In genomic region chr11:64358536-64358906, GRCh38 we compare ENCODE assay signal across 8 cellular contexts. TPM values are rescaled to one million over a fixed set of nuclear protein-coding genes. Genes with fewer than 3 reads are reported as not detected.
DNase-seq lines count a peak whose midpoint lies in the region; ATAC-seq, FAIRE-seq and TF ChIP-seq lines count a peak whose summit lies in the region.

No MANE protein-coding gene starts in this region.

- no peak overlapping the region for H3K27ac Mint-ChIP-seq in T-helper 2 cell treated with Interferon-gamma antibody and Interleukin-4, amounts not matched to agents 5 μg/mL and 100 μg/mL, for 36 hours

- no TSS peak for BruUV-seq in HepG2 (replicated peaks; lab: Mats Ljungman, UMichigan)

- no peak for TF ChIP-seq POLR2A in HepG2 (IDR thresholded peaks at IDR 0.05; ENCODE audit: insufficient read depth in 1 of 2, low read depth in 2 of 2, low read length in 2 of 2)

- no peak for TF ChIP-seq EP300 in HepG2 (IDR thresholded peaks at IDR 0.05; ENCODE audit: low read depth in 2 of 2, low read length in 2 of 2)
- no peak for TF ChIP-seq EP300 in HepG2 (CRISPR knock-in tag; IDR thresholded peaks at IDR 0.05; ENCODE audit: borderline replicate concordance)

- TF ChIP-seq CTCF in astrocyte of the spinal cord (IDR thresholded peaks at IDR 0.05; ENCODE audit: low read depth, low read length): no peak
- no peak for TF ChIP-seq CTCF in HepG2 (CRISPR knock-in tag; IDR thresholded peaks at IDR 0.05)
- TF ChIP-seq CTCF in thoracic aorta (IDR thresholded peaks at IDR 0.05): no peak
- TF ChIP-seq CTCF in D721Med (IDR thresholded peaks at IDR 0.05; ENCODE audit: insufficient read depth, missing control alignments): no peak

- ATAC-seq in HepG2 (peak; percentile 3), thoracic aorta (ENCODE audit: insufficient number of reproducible peaks, low FRiP score, low read depth) (no peak), GM21367 (IDR thresholded peaks at IDR 0.05; ENCODE audit: unreplicated experiment) (no peak), HG03521 (IDR thresholded peaks at IDR 0.05; ENCODE audit: unreplicated experiment) (no peak)

- H3K4me2 ChIP-seq in HepG2 (ENCODE audit: low read depth, low read length): peak overlapping the region; percentile 99

- H3K9me3 ChIP-seq in HepG2 (ENCODE audit: low read length) (no peaks in the 10 kb centered on the region), thoracic aorta (no peaks in the 10 kb centered on the region)

- peaks cover 29% of the 10 kb centered on the region for H3K4me1 Mint-ChIP-seq in T-helper 2 cell treated with Interferon-gamma antibody and Interleukin-4, amounts not matched to agents 5 μg/mL and 100 μg/mL, for 36 hours (ENCODE audit: low read depth)

- no peak for TF ChIP-seq RAD21 in HepG2 (CRISPR knock-in tag; IDR thresholded peaks at IDR 0.05)

- DNase-seq in T-helper 2 cell treated with Interferon-gamma antibody and Interleukin-4, amounts not matched to agents 5 μg/mL and 100 μg/mL, for 36 hours (ENCODE audit: low spot score): no peak
- DNase-seq in T-helper 2 cell: no peak
- DNase-seq in astrocyte of the spinal cord (ENCODE audit: low read depth, low spot score): no peak
- no peak for DNase-seq in HepG2 (ENCODE audit: low spot score)
- no peak for DNase-seq in thoracic aorta (ENCODE audit: low spot score)
- no peak for DNase-seq in D721Med (ENCODE audit: insufficient read length, low spot score)

- H3K79me2 ChIP-seq in HepG2 (ENCODE audit: insufficient read depth, low read length): no peaks in the 10 kb centered on the region

- intact Hi-C loops in HepG2 (cut with micrococcal nuclease; ENCODE audit: unreplicated experiment): loop anchor here (2.0 kb wide), 1 partner anchor 42 kb away; the partner anchor contains the start of gene TRMT112

- peak overlapping the region; percentile 93 for H3K9ac ChIP-seq in HepG2 (ENCODE audit: insufficient read depth, low read depth, low read length)

- H3K27me3 Mint-ChIP-seq in T-helper 2 cell treated with Interferon-gamma antibody and Interleukin-4, amounts not matched to agents 5 μg/mL and 100 μg/mL, for 36 hours (ENCODE audit: low read depth): no peaks in the 10 kb centered on the region

- peak overlapping the region; percentile 70 for H3K4me3 Mint-ChIP-seq in T-helper 2 cell treated with Interferon-gamma antibody and Interleukin-4, amounts not matched to agents 5 μg/mL and 100 μg/mL, for 36 hours

- H3K27ac ChIP-seq in HepG2 (ENCODE audit: extremely low read length, insufficient read depth, low read length) (peak overlapping the region; percentile 57), thoracic aorta (peak overlapping the region; percentile 84 to 86)

- 0% methylated on average over 2 of the region's 7 CpGs for WGBS in HepG2 (ENCODE audit: low lambda C conversion rate)

- no peaks in the 10 kb centered on the region for H3K9me3 Mint-ChIP-seq in T-helper 2 cell treated with Interferon-gamma antibody and Interleukin-4, amounts not matched to agents 5 μg/mL and 100 μg/mL, for 36 hours

- H3K36me3 Mint-ChIP-seq in T-helper 2 cell treated with Interferon-gamma antibody and Interleukin-4, amounts not matched to agents 5 μg/mL and 100 μg/mL, for 36 hours (ENCODE audit: low read depth): peaks cover 32% of the 10 kb centered on the region

- CTCF ChIA-PET in HepG2 (lab: Yijun Ruan, JAX; ENCODE audit: low intra/inter-chr PET ratio, low total read pairs): no interaction called here

- no peaks in the 10 kb centered on the region for H4K20me1 ChIP-seq in HepG2 (ENCODE audit: insufficient read depth, low read length)

- H3K36me3 ChIP-seq in HepG2 (replicated peaks in 1 of 2; ENCODE audit: control insufficient read depth in 1 of 2, insufficient read depth in 2 of 2, low read length in 2 of 2) (peaks cover 5 to 18% of the 10 kb centered on the region in 2 experiments; a peak in 4 of 5 replicates), thoracic aorta (peaks cover 25% of the 10 kb centered on the region)

- POLR2A ChIA-PET in HepG2 (lab: Yijun Ruan, JAX): interaction anchor here (1.1 to 6.5 kb wide), 3 partner anchors 41 to 87 kb away, joined by 3 to 61 read pairs (median 3); partner anchors contain the start of genes PRDX5 and TRMT112

- in situ Hi-C loops in astrocyte of the spinal cord (cut with HindIII; ENCODE audit: low sequenced_read_pairs): no loop called here
- in situ Hi-C loops in HepG2 (cut with HindIII; ENCODE audit: extremely low pct_ligation_motif_present, low pct_unique_long_range_greater_than_20kb): no loop called here

- peak overlapping the region; percentile 40 for H3K4me3 ChIP-seq in astrocyte of the spinal cord (ENCODE audit: low read depth, low read length)
- peak overlapping the region; percentile 80 to 96 (median 94) for H3K4me3 ChIP-seq in HepG2 (replicated peaks in 1 of 3; ENCODE audit: insufficient read depth in 1 of 3, low read depth in 2 of 3, low read length in 3 of 3)
- peak overlapping the region; percentile 98 for H3K4me3 ChIP-seq in thoracic aorta

- FAIRE-seq in HepG2 (lab: Jason Lieb, UNC) (no peak), D721Med (lab: Jason Lieb, UNC) (no peak)

- H3K27me3 ChIP-seq in HepG2 (ENCODE audit: control insufficient read depth in 1 of 2, insufficient read depth in 2 of 2, low read length in 2 of 2): peaks cover 0 to 5% of the 10 kb centered on the region in 2 experiments; a peak in 3 of 5 replicates
- no peaks in the 10 kb centered on the region for H3K27me3 ChIP-seq in thoracic aorta (replicated peaks; ENCODE audit: insufficient read depth)

- H3K4me1 ChIP-seq in HepG2 (ENCODE audit: insufficient read depth, low read length): peaks cover 53% of the 10 kb centered on the region
- H3K4me1 ChIP-seq in thoracic aorta (ENCODE audit: control insufficient read depth in 1 of 2, low read depth in 2 of 2): peaks cover 28 to 40% of the 10 kb centered on the region in 2 donors

- peak overlapping the region; percentile 30 for H2AFZ ChIP-seq in HepG2 (ENCODE audit: low read length)

RNA-seq across cellular contexts. Expression of gene RPS6KA4, which starts 0.4 kb away (rescaled TPM):
- total RNA-seq in HepG2 (2016; rRNA removed; fragmentation: Illumina TruSeq; extraction: Trizol) (8.9 and 14.2 TPM in 2 replicates), thoracic aorta (10 to 100 TPM; 42.5 to 50.0 TPM)
- total RNA-seq in HepG2 (2016; cell fraction: cytosol; rRNA removed; fragmentation: Illumina TruSeq; extraction: Trizol; ENCODE audit: low read depth): 3.2 and 3.4 TPM in 2 replicates
- 7.2 and 13.5 TPM in 2 replicates for total RNA-seq in HepG2 (2016; cell fraction: insoluble cytoplasmic fraction; rRNA removed; fragmentation: Illumina TruSeq; extraction: Trizol)
- 9.3 and 10.1 TPM in 2 replicates for total RNA-seq in HepG2 (2016; cell fraction: membrane; rRNA removed; fragmentation: Illumina TruSeq; extraction: Trizol)
- 9.5 and 11.5 TPM in 2 replicates for total RNA-seq in HepG2 (2016; cell fraction: nucleus; rRNA removed; fragmentation: Illumina TruSeq; extraction: Trizol)
- polyA plus RNA-seq in HepG2 (2011; rRNA removed): 8.9 and 12.2 TPM in 2 replicates
- polyA plus RNA-seq in HepG2 (2011; cell fraction: cytosol; rRNA removed): 7.1 and 9.1 TPM in 2 replicates
- 37.0 and 38.2 TPM in 2 replicates for polyA plus RNA-seq in HepG2 (2011; cell fraction: nucleus; rRNA removed)
- 5.8 and 12.8 TPM in 2 replicates for polyA plus RNA-seq in HepG2 (2012)
- 3.1 and 3.8 TPM in 2 replicates for polyA plus RNA-seq in HepG2 (2016; cell fraction: cytosol; fragmentation: Illumina TruSeq; extraction: Trizol; ENCODE audit: low read depth)
- polyA plus RNA-seq in HepG2 (2016; cell fraction: insoluble cytoplasmic fraction; fragmentation: Illumina TruSeq; extraction: Trizol; ENCODE audit: low read depth): 10.0 and 10.2 TPM in 2 replicates
- 6.7 and 8.9 TPM in 2 replicates for polyA plus RNA-seq in HepG2 (2016; cell fraction: membrane; fragmentation: Illumina TruSeq; extraction: Trizol; ENCODE audit: low read depth)
- 19.2 and 21.5 TPM in 2 replicates for polyA plus RNA-seq in HepG2 (2016; cell fraction: nucleus; fragmentation: Illumina TruSeq; extraction: Trizol; ENCODE audit: insufficient read depth, low read depth)
- polyA minus RNA-seq in HepG2 (2011; rRNA and poly(A)+ RNA removed; ENCODE audit: low replicate concordance): 25.7 and 70.4 TPM in 2 replicates
- 8.2 and 8.6 TPM in 2 replicates for polyA minus RNA-seq in HepG2 (2011; cell fraction: cytosol; rRNA and poly(A)+ RNA removed)
- 13.4 and 15.9 TPM in 2 replicates for polyA minus RNA-seq in HepG2 (2011; cell fraction: nucleus; rRNA and poly(A)+ RNA removed)

RNA-seq across cellular contexts. Expression of gene CCDC88B, which starts 18.5 kb away (rescaled TPM):
- total RNA-seq in HepG2 (2016; rRNA removed; fragmentation: Illumina TruSeq; extraction: Trizol) (4.8 and 5.2 TPM in 2 replicates), thoracic aorta (10 to 100 TPM; 10.3 to 19.0 TPM)
- total RNA-seq in HepG2 (2016; cell fraction: cytosol; rRNA removed; fragmentation: Illumina TruSeq; extraction: Trizol; ENCODE audit: low read depth): 0.79 and 2.6 TPM in 2 replicates
- total RNA-seq in HepG2 (2016; cell fraction: insoluble cytoplasmic fraction; rRNA removed; fragmentation: Illumina TruSeq; extraction: Trizol): 4.5 and 6.0 TPM in 2 replicates
- 2.3 and 3.5 TPM in 2 replicates for total RNA-seq in HepG2 (2016; cell fraction: membrane; rRNA removed; fragmentation: Illumina TruSeq; extraction: Trizol)
- 1.6 and 4.1 TPM in 2 replicates for total RNA-seq in HepG2 (2016; cell fraction: nucleus; rRNA removed; fragmentation: Illumina TruSeq; extraction: Trizol)
- polyA plus RNA-seq in HepG2 (2011; rRNA removed): 3.6 and 5.2 TPM in 2 replicates
- 3.3 and 7.3 TPM in 2 replicates for polyA plus RNA-seq in HepG2 (2011; cell fraction: cytosol; rRNA removed)
- polyA plus RNA-seq in HepG2 (2011; cell fraction: nucleus; rRNA removed): 5.2 and 5.4 TPM in 2 replicates
- 3.7 and 4.5 TPM in 2 replicates for polyA plus RNA-seq in HepG2 (2012)
- 2.2 and 3.7 TPM in 2 replicates for polyA plus RNA-seq in HepG2 (2016; cell fraction: cytosol; fragmentation: Illumina TruSeq; extraction: Trizol; ENCODE audit: low read depth)
- 5.2 and 6.7 TPM in 2 replicates for polyA plus RNA-seq in HepG2 (2016; cell fraction: insoluble cytoplasmic fraction; fragmentation: Illumina TruSeq; extraction: Trizol; ENCODE audit: low read depth)
- polyA plus RNA-seq in HepG2 (2016; cell fraction: membrane; fragmentation: Illumina TruSeq; extraction: Trizol; ENCODE audit: low read depth): 1.4 and 2.3 TPM in 2 replicates
- 3.9 and 4.5 TPM in 2 replicates for polyA plus RNA-seq in HepG2 (2016; cell fraction: nucleus; fragmentation: Illumina TruSeq; extraction: Trizol; ENCODE audit: insufficient read depth, low read depth)
- 2.7 and 7.5 TPM in 2 replicates for polyA minus RNA-seq in HepG2 (2011; rRNA and poly(A)+ RNA removed; ENCODE audit: low replicate concordance)
- polyA minus RNA-seq in HepG2 (2011; cell fraction: cytosol; rRNA and poly(A)+ RNA removed): 1.1 and 1.8 TPM in 2 replicates
- polyA minus RNA-seq in HepG2 (2011; cell fraction: nucleus; rRNA and poly(A)+ RNA removed): 1.5 and 3.2 TPM in 2 replicates

RNA-seq across cellular contexts. Expression of gene PRDX5, which starts 40.6 kb away (rescaled TPM):
- total RNA-seq in HepG2 (2016; rRNA removed; fragmentation: Illumina TruSeq; extraction: Trizol): 215 and 266 TPM in 2 replicates
- total RNA-seq in HepG2 (2016; cell fraction: cytosol; rRNA removed; fragmentation: Illumina TruSeq; extraction: Trizol; ENCODE audit: low read depth): 189 and 238 TPM in 2 replicates
- total RNA-seq in HepG2 (2016; cell fraction: insoluble cytoplasmic fraction; rRNA removed; fragmentation: Illumina TruSeq; extraction: Trizol): 225 and 290 TPM in 2 replicates
- 184 and 217 TPM in 2 replicates for total RNA-seq in HepG2 (2016; cell fraction: membrane; rRNA removed; fragmentation: Illumina TruSeq; extraction: Trizol)
- 61.4 and 65.1 TPM in 2 replicates for total RNA-seq in HepG2 (2016; cell fraction: nucleus; rRNA removed; fragmentation: Illumina TruSeq; extraction: Trizol)
- polyA plus RNA-seq in HepG2 (2011; rRNA removed): 288 and 311 TPM in 2 replicates
- 480 and 511 TPM in 2 replicates for polyA plus RNA-seq in HepG2 (2011; cell fraction: cytosol; rRNA removed)
- 86.1 and 95.5 TPM in 2 replicates for polyA plus RNA-seq in HepG2 (2011; cell fraction: nucleus; rRNA removed)
- polyA plus RNA-seq in HepG2 (2012): 188 and 213 TPM in 2 replicates
- polyA plus RNA-seq in HepG2 (2016; cell fraction: cytosol; fragmentation: Illumina TruSeq; extraction: Trizol; ENCODE audit: low read depth): 258 and 314 TPM in 2 replicates
- 351 and 378 TPM in 2 replicates for polyA plus RNA-seq in HepG2 (2016; cell fraction: insoluble cytoplasmic fraction; fragmentation: Illumina TruSeq; extraction: Trizol; ENCODE audit: low read depth)
- 187 and 232 TPM in 2 replicates for polyA plus RNA-seq in HepG2 (2016; cell fraction: membrane; fragmentation: Illumina TruSeq; extraction: Trizol; ENCODE audit: low read depth)
- polyA plus RNA-seq in HepG2 (2016; cell fraction: nucleus; fragmentation: Illumina TruSeq; extraction: Trizol; ENCODE audit: insufficient read depth, low read depth): 155 and 156 TPM in 2 replicates
- 66.0 and 255 TPM in 2 replicates for polyA minus RNA-seq in HepG2 (2011; rRNA and poly(A)+ RNA removed; ENCODE audit: low replicate concordance)
- 56.2 and 60.1 TPM in 2 replicates for polyA minus RNA-seq in HepG2 (2011; cell fraction: cytosol; rRNA and poly(A)+ RNA removed)
- 17.0 and 18.0 TPM in 2 replicates for polyA minus RNA-seq in HepG2 (2011; cell fraction: nucleus; rRNA and poly(A)+ RNA removed)
- total RNA-seq in thoracic aorta: 100 to 1,000 TPM in 1 of 2 donors, 10 to 100 TPM in 1; 91.1 to 136 TPM

RNA-seq across cellular contexts. Expression of gene TRMT112, which starts 41.2 kb away (rescaled TPM):
- 409 and 492 TPM in 2 replicates for total RNA-seq in HepG2 (2016; rRNA removed; fragmentation: Illumina TruSeq; extraction: Trizol)
- total RNA-seq in HepG2 (2016; cell fraction: cytosol; rRNA removed; fragmentation: Illumina TruSeq; extraction: Trizol; ENCODE audit: low read depth): 143 and 170 TPM in 2 replicates
- 431 and 531 TPM in 2 replicates for total RNA-seq in HepG2 (2016; cell fraction: insoluble cytoplasmic fraction; rRNA removed; fragmentation: Illumina TruSeq; extraction: Trizol)
- total RNA-seq in HepG2 (2016; cell fraction: membrane; rRNA removed; fragmentation: Illumina TruSeq; extraction: Trizol): 166 and 190 TPM in 2 replicates
- total RNA-seq in HepG2 (2016; cell fraction: nucleus; rRNA removed; fragmentation: Illumina TruSeq; extraction: Trizol): 130 and 144 TPM in 2 replicates
- 151 and 186 TPM in 2 replicates for polyA plus RNA-seq in HepG2 (2011; rRNA removed)
- polyA plus RNA-seq in HepG2 (2011; cell fraction: cytosol; rRNA removed): 301 and 330 TPM in 2 replicates
- 78.5 and 80.8 TPM in 2 replicates for polyA plus RNA-seq in HepG2 (2011; cell fraction: nucleus; rRNA removed)
- 233 and 237 TPM in 2 replicates for polyA plus RNA-seq in HepG2 (2012)
- polyA plus RNA-seq in HepG2 (2016; cell fraction: cytosol; fragmentation: Illumina TruSeq; extraction: Trizol; ENCODE audit: low read depth): 138 and 154 TPM in 2 replicates
- 410 and 435 TPM in 2 replicates for polyA plus RNA-seq in HepG2 (2016; cell fraction: insoluble cytoplasmic fraction; fragmentation: Illumina TruSeq; extraction: Trizol; ENCODE audit: low read depth)
- 153 and 156 TPM in 2 replicates for polyA plus RNA-seq in HepG2 (2016; cell fraction: membrane; fragmentation: Illumina TruSeq; extraction: Trizol; ENCODE audit: low read depth)
- 204 and 210 TPM in 2 replicates for polyA plus RNA-seq in HepG2 (2016; cell fraction: nucleus; fragmentation: Illumina TruSeq; extraction: Trizol; ENCODE audit: insufficient read depth, low read depth)
- 77.3 and 151 TPM in 2 replicates for polyA minus RNA-seq in HepG2 (2011; rRNA and poly(A)+ RNA removed; ENCODE audit: low replicate concordance)
- polyA minus RNA-seq in HepG2 (2011; cell fraction: cytosol; rRNA and poly(A)+ RNA removed): 51.7 and 73.4 TPM in 2 replicates
- polyA minus RNA-seq in HepG2 (2011; cell fraction: nucleus; rRNA and poly(A)+ RNA removed): 24.2 and 30.1 TPM in 2 replicates
- 100 to 1,000 TPM; 157 to 218 TPM for total RNA-seq in thoracic aorta

RNA-seq across cellular contexts. Expression of gene ESRRA, which starts 53.2 kb away (rescaled TPM):
- total RNA-seq in HepG2 (2016; rRNA removed; fragmentation: Illumina TruSeq; extraction: Trizol) (28.3 and 36.3 TPM in 2 replicates), thoracic aorta (10 to 100 TPM; 33.4 to 46.0 TPM)
- 21.0 and 23.1 TPM in 2 replicates for total RNA-seq in HepG2 (2016; cell fraction: cytosol; rRNA removed; fragmentation: Illumina TruSeq; extraction: Trizol; ENCODE audit: low read depth)
- 26.0 and 36.9 TPM in 2 replicates for total RNA-seq in HepG2 (2016; cell fraction: insoluble cytoplasmic fraction; rRNA removed; fragmentation: Illumina TruSeq; extraction: Trizol)
- 46.3 and 50.0 TPM in 2 replicates for total RNA-seq in HepG2 (2016; cell fraction: membrane; rRNA removed; fragmentation: Illumina TruSeq; extraction: Trizol)
- total RNA-seq in HepG2 (2016; cell fraction: nucleus; rRNA removed; fragmentation: Illumina TruSeq; extraction: Trizol): 18.8 and 23.8 TPM in 2 replicates
- 18.1 and 24.3 TPM in 2 replicates for polyA plus RNA-seq in HepG2 (2011; rRNA removed)
- polyA plus RNA-seq in HepG2 (2011; cell fraction: cytosol; rRNA removed): 23.6 and 37.4 TPM in 2 replicates
- 31.2 and 32.0 TPM in 2 replicates for polyA plus RNA-seq in HepG2 (2011; cell fraction: nucleus; rRNA removed)
- polyA plus RNA-seq in HepG2 (2012): 15.3 and 20.7 TPM in 2 replicates
- polyA plus RNA-seq in HepG2 (2016; cell fraction: cytosol; fragmentation: Illumina TruSeq; extraction: Trizol; ENCODE audit: low read depth): 15.0 and 16.3 TPM in 2 replicates
- 19.1 and 21.1 TPM in 2 replicates for polyA plus RNA-seq in HepG2 (2016; cell fraction: insoluble cytoplasmic fraction; fragmentation: Illumina TruSeq; extraction: Trizol; ENCODE audit: low read depth)
- 25.2 and 26.9 TPM in 2 replicates for polyA plus RNA-seq in HepG2 (2016; cell fraction: membrane; fragmentation: Illumina TruSeq; extraction: Trizol; ENCODE audit: low read depth)
- 37.3 and 45.3 TPM in 2 replicates for polyA plus RNA-seq in HepG2 (2016; cell fraction: nucleus; fragmentation: Illumina TruSeq; extraction: Trizol; ENCODE audit: insufficient read depth, low read depth)
- polyA minus RNA-seq in HepG2 (2011; rRNA and poly(A)+ RNA removed; ENCODE audit: low replicate concordance): 28.9 and 57.4 TPM in 2 replicates
- polyA minus RNA-seq in HepG2 (2011; cell fraction: cytosol; rRNA and poly(A)+ RNA removed): 13.1 and 14.8 TPM in 2 replicates
- polyA minus RNA-seq in HepG2 (2011; cell fraction: nucleus; rRNA and poly(A)+ RNA removed): 10.8 and 12.1 TPM in 2 replicates

Comparison
In these comparisons a context has a peak if more than half of its experiments do, and no peak if none do; other contexts are left out.
1. H3K4me3 ChIP-seq: peak in every context shown above with its lines; median percentile 98 in thoracic aorta; 94 in HepG2; 40 in astrocyte of the spinal cord.